ENCODE assay signal across 16 cellular contexts in genomic region chr2:240933966-240934700, GRCh38. TPM values are rescaled to one million over a fixed set of nuclear protein-coding genes. Genes with fewer than 3 reads are reported as not detected.
DNase-seq lines count a peak whose midpoint lies in the region; ATAC-seq and TF ChIP-seq lines count a peak whose summit lies in the region.
"Had no signal": no experiment of that assay in that cellular context is flagged by ENCODE, and none has a peak within 500 bp of the region (broad histone marks: within the 10 kb centered on the region; RNA-seq: fewer than 3 reads in every experiment).

No MANE protein-coding gene starts in this region.

- H3K27ac Mint-ChIP-seq in endodermal cell: no peak overlapping the region
- no peak overlapping the region for H3K27ac Mint-ChIP-seq in natural killer cell treated with Interleukin-12 subunit alpha and Interleukin-12 subunit beta and Interleukin-15 and Interleukin-18, amount 100 ng/mL, for 72 hours
- H3K27ac Mint-ChIP-seq: activated naive CD8-positive, alpha-beta T cell treated with anti-CD3 and anti-CD28 coated beads, Interleukin-2, amount 50 U/mL, for 24 hours had no signal

- ATAC-seq in natural killer cell treated with Interleukin-12 subunit alpha and Interleukin-12 subunit beta and Interleukin-15 and Interleukin-18, amount 100 ng/mL, for 72 hours: no peak
- no peak for ATAC-seq in HG03469 (IDR thresholded peaks at IDR 0.05; ENCODE audit: unreplicated experiment)
- no peak for ATAC-seq in GM18520 (IDR thresholded peaks at IDR 0.05; ENCODE audit: unreplicated experiment)
- ATAC-seq: activated naive CD8-positive, alpha-beta T cell treated with anti-CD3 and anti-CD28 coated beads, Interleukin-2, amount 50 U/mL, for 24 hours; foreskin keratinocyte had no signal

- intact Hi-C loops in uterus (cut with DNase I; ENCODE audit: low total_unique reads): no loop called here

- no peak overlapping the region for H3K9ac ChIP-seq in endodermal cell (ENCODE audit: extremely low read depth, low read length, poor library complexity, severe bottlenecking)

- no peak overlapping the region for H3K4me3 ChIP-seq in endodermal cell (ENCODE audit: low read length)
- no peak overlapping the region for H3K4me3 ChIP-seq in uterus

- H3K9me3 ChIP-seq in endodermal cell (ENCODE audit: control insufficient read depth, low read length): no peaks in the 10 kb centered on the region
- H3K9me3 ChIP-seq in uterus: no peaks in the 10 kb centered on the region

- H3K27ac ChIP-seq in endodermal cell (ENCODE audit: low read depth, low read length) (no peak overlapping the region), uterus (no peak overlapping the region)
- H3K27ac ChIP-seq: foreskin keratinocyte had no signal

- peaks cover 2% of the 10 kb centered on the region for H3K27me3 Mint-ChIP-seq in endodermal cell (ENCODE audit: insufficient read depth)
- peaks cover 4 to 19% of the 10 kb centered on the region in 2 donors for H3K27me3 Mint-ChIP-seq in natural killer cell treated with Interleukin-12 subunit alpha and Interleukin-12 subunit beta and Interleukin-15 and Interleukin-18, amount 100 ng/mL, for 72 hours
- H3K27me3 Mint-ChIP-seq: activated naive CD8-positive, alpha-beta T cell treated with anti-CD3 and anti-CD28 coated beads, Interleukin-2, amount 50 U/mL, for 24 hours had no signal

- 93 to 94% methylated on average over 6 to 22 of the region's 23 CpGs for WGBS in endodermal cell (ENCODE audit: insufficient coverage in 1 of 2, insufficient read length in 1 of 2), 2 experiments

- H3K9me3 Mint-ChIP-seq in endodermal cell: peaks cover 12% of the 10 kb centered on the region
- H3K9me3 Mint-ChIP-seq in natural killer cell treated with Interleukin-12 subunit alpha and Interleukin-12 subunit beta and Interleukin-15 and Interleukin-18, amount 100 ng/mL, for 72 hours: no peaks in the 10 kb centered on the region

- H3K4me1 ChIP-seq in endodermal cell (ENCODE audit: control insufficient read depth, insufficient read depth, low read length): no peaks in the 10 kb centered on the region
- H3K4me1 ChIP-seq in uterus: no peaks in the 10 kb centered on the region
- H3K4me1 ChIP-seq: foreskin keratinocyte had no signal

- DNase-seq in activated effector memory CD4-positive, alpha-beta T cell treated with anti-CD3 and anti-CD28 coated beads, Interleukin-2, amount 50 U/mL, for 16 hours: peak; percentile 54
- DNase-seq in activated effector memory CD4-positive, alpha-beta T cell treated with Interleukin-2 at 50 U/mL for 16 hours: no peak
- DNase-seq in endodermal cell (peak; percentile 37), uterus (peak; percentile 10 to 13)
- DNase-seq in natural killer cell treated with Interleukin-12 subunit alpha and Interleukin-12 subunit beta and Interleukin-15 and Interleukin-18, amount 100 ng/mL, for 72 hours (ENCODE audit: low spot score): peak; percentile 53
- DNase-seq in stimulated activated CD4-positive, alpha-beta T cell treated with anti-CD3 and anti-CD28 coated beads, Interleukin-4, amount 100 ng/mL, for 1 hour: no peak
- DNase-seq: activated T-cell treated with anti-CD3 and anti-CD28 coated beads for 4 hours, caudate nucleus, foreskin keratinocyte, mesenchymal stem cell, NCI-H510A treated with DMSO at 0.1 percent for 48 hours, nucleus accumbens had no signal

- H3K4me3 Mint-ChIP-seq in endodermal cell: no peak overlapping the region
- no peak overlapping the region for H3K4me3 Mint-ChIP-seq in natural killer cell treated with Interleukin-12 subunit alpha and Interleukin-12 subunit beta and Interleukin-15 and Interleukin-18, amount 100 ng/mL, for 72 hours
- H3K4me3 Mint-ChIP-seq: activated naive CD8-positive, alpha-beta T cell treated with anti-CD3 and anti-CD28 coated beads, Interleukin-2, amount 50 U/mL, for 24 hours had no signal

- H3K36me3 Mint-ChIP-seq in endodermal cell (ENCODE audit: low read depth): no peaks in the 10 kb centered on the region
- no peaks in the 10 kb centered on the region for H3K36me3 Mint-ChIP-seq in natural killer cell treated with Interleukin-12 subunit alpha and Interleukin-12 subunit beta and Interleukin-15 and Interleukin-18, amount 100 ng/mL, for 72 hours

- H3K27me3 ChIP-seq in endodermal cell (ENCODE audit: control insufficient read depth, insufficient read depth, low read length, poor library complexity, severe bottlenecking) (peaks cover 11% of the 10 kb centered on the region), uterus (no peaks in the 10 kb centered on the region)

- TF ChIP-seq CTCF in endodermal cell (conservative IDR thresholded peaks at IDR 0.05): no peak
- no peak for TF ChIP-seq CTCF in uterus (IDR thresholded peaks at IDR 0.05)

- no peaks in the 10 kb centered on the region for H3K4me1 Mint-ChIP-seq in endodermal cell
- no peaks in the 10 kb centered on the region for H3K4me1 Mint-ChIP-seq in natural killer cell treated with Interleukin-12 subunit alpha and Interleukin-12 subunit beta and Interleukin-15 and Interleukin-18, amount 100 ng/mL, for 72 hours (ENCODE audit: low read depth in 2 of 2)
- H3K4me1 Mint-ChIP-seq: activated naive CD8-positive, alpha-beta T cell treated with anti-CD3 and anti-CD28 coated beads, Interleukin-2, amount 50 U/mL, for 24 hours had no signal

- H3K36me3 ChIP-seq in endodermal cell (ENCODE audit: control insufficient read depth, insufficient read depth, low read length) (no peaks in the 10 kb centered on the region), uterus (no peaks in the 10 kb centered on the region)

- no peak for TF ChIP-seq POLR2A in uterus (IDR thresholded peaks at IDR 0.05)

RNA-seq across cellular contexts. Expression of gene CROCC2, which starts 28.0 kb away (rescaled TPM):
- total RNA-seq in endodermal cell (not detected), uterus (1 to 10 TPM in 2 of 4 donors, under 1 TPM in 1, not detected in 1; 0.79 to 2.6 (median 1.8) TPM)
- polyA plus RNA-seq in endodermal cell (2013, experiment 1 of 2): not detected
- not detected for polyA plus RNA-seq in endodermal cell (2013, experiment 2 of 2)
- not detected for total RNA-seq in natural killer cell treated with Interleukin-12 subunit alpha and Interleukin-12 subunit beta and Interleukin-15 and Interleukin-18, amount 100 ng/mL, for 72 hours
- total RNA-seq: Calu3, foreskin keratinocyte had no signal
- polyA plus RNA-seq: foreskin keratinocyte had no signal

RNA-seq across cellular contexts. Expression of gene MAB21L4, which starts 38.2 kb away (rescaled TPM):
- total RNA-seq in endodermal cell: under 1 TPM in 1 of 2 donors, not detected in 1; 0.31 TPM
- not detected for polyA plus RNA-seq in endodermal cell (2013, experiment 1 of 2)
- polyA plus RNA-seq in endodermal cell (2013, experiment 2 of 2): not detected
- not detected for total RNA-seq in natural killer cell treated with Interleukin-12 subunit alpha and Interleukin-12 subunit beta and Interleukin-15 and Interleukin-18, amount 100 ng/mL, for 72 hours
- under 1 TPM in 1 of 4 donors, not detected in 3; 0.97 TPM for total RNA-seq in uterus

Comparison
In these comparisons a context has a peak if more than half of its experiments do, and no peak if none do; other contexts are left out.
1. DNase-seq: peak in activated effector memory CD4-positive, alpha-beta T cell treated with anti-CD3 and anti-CD28 coated beads, Interleukin-2, amount 50 U/mL, for 16 hours (single experiment), endodermal cell (single experiment), natural killer cell treated with Interleukin-12 subunit alpha and Interleukin-12 subunit beta and Interleukin-15 and Interleukin-18, amount 100 ng/mL, for 72 hours (single experiment) and uterus (2 of 2); none in activated effector memory CD4-positive, alpha-beta T cell treated with Interleukin-2 at 50 U/mL for 16 hours (single experiment) and stimulated activated CD4-positive, alpha-beta T cell treated with anti-CD3 and anti-CD28 coated beads, Interleukin-4, amount 100 ng/mL, for 1 hour (single experiment).